In the genomic region with DNA sequence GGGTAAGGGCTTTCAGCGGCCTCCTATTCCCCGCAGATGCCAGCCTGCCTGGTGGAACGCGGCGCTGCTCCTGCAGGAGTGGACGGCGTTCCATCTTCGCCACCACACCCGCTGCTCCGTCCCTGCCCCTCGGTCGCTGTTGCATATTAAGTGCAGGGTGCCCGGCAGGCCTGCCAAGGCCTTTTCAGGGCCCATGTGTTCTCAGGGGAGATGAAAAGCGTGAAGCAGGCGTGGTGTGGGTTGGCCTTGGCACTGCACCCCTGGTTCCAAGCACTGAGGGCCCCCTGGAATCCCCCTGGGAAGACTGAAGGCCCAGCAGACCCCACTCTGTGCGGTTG, we compare ENCODE assay signal across 31 cellular contexts. TPM values are rescaled to one million over a fixed set of nuclear protein-coding genes. Genes with fewer than 3 reads are reported as not detected.
"Had no signal": no experiment of that assay in that cellular context is flagged by ENCODE, and none has a peak within 500 bp of the region (broad histone marks: within the 10 kb centered on the region; RNA-seq: fewer than 3 reads in every experiment).

No MANE protein-coding gene starts in this region.

- FAIRE-seq: bronchial epithelial cell, colon, endometrium, frontal cortex, keratinocyte had no signal

- DNase-seq: activated CD4-positive, alpha-beta memory T cell treated with anti-CD3 and anti-CD28 coated beads, Interleukin-2, amount 10 ng/mL, durations not matched to agents 7 days and 5 days; activated CD4-positive, alpha-beta T cell treated with anti-CD3 and anti-CD28 coated beads for 1 hour; activated CD4-positive, alpha-beta T cell treated with anti-CD3 and anti-CD28 coated beads, Interleukin-2, amount 10 ng/mL, durations not matched to agents 7 days and 5 days; activated CD8-positive, alpha-beta memory T cell treated with anti-CD3 and anti-CD28 coated beads, Interleukin-2, amount 50 U/mL, for 48 hours; activated gamma-delta T cell treated with Interleukin-2 at 50 U/mL for 16 hours; activated naive CD4-positive, alpha-beta T cell treated with anti-CD3 and anti-CD28 coated beads, Interleukin-2, amount 50 U/mL, for 16 hours; activated T-cell treated with anti-CD3 and anti-CD28 coated beads, Interleukin-2, amount 50 U/mL, for 24 hours; amniotic stem cell; effector CD8-positive, alpha-beta T cell; glutamatergic neuron; mesenchymal stem cell; psoas muscle; stimulated activated CD4-positive, alpha-beta T cell treated with anti-CD3 and anti-CD28 coated beads, Interleukin-15, amount 100 ng/mL, for 24 hours; stimulated activated CD4-positive, alpha-beta T cell treated with anti-CD3 and anti-CD28 coated beads, Interleukin-2, amount 100 ng/mL, for 24 hours; stimulated activated naive B cell treated with anti-CD40 and anti-IgM and Interleukin-4, amounts not matched to agents 10 μg/mL and 1 μg/mL and 100 μg/mL, for 72 hours; stomach; T-helper 2 cell; tibial artery; upper lobe of right lung had no signal

- H3K27me3 ChIP-seq: hepatocyte, right atrium auricular region, upper lobe of right lung had no signal

- H3K27ac ChIP-seq: epithelial cell of prostate, hepatocyte, psoas muscle, right atrium auricular region, stomach, suprapubic skin, tibial artery, upper lobe of right lung had no signal

- H3K4me2 ChIP-seq: hepatocyte had no signal

- H2AFZ ChIP-seq: hepatocyte had no signal

- ATAC-seq: activated T-helper 17 cell treated with anti-CD3 and anti-CD28 coated beads, Interleukin-2, amount 50 U/mL, for 72 hours; mucosa of descending colon; psoas muscle; stimulated activated naive B cell treated with anti-CD40 and anti-IgM and Interleukin-4, amounts not matched to agents 10 μg/mL and 1 μg/mL and 100 μg/mL, for 72 hours; upper lobe of right lung; WTC11 had no signal

- H3K4me3 ChIP-seq: hepatocyte, mucosa of descending colon, psoas muscle, right atrium auricular region, stomach, suprapubic skin, tibial artery, upper lobe of right lung had no signal

- H3K79me2 ChIP-seq: hepatocyte had no signal

- H3K4me1 ChIP-seq: upper lobe of right lung had no signal

- H3K36me3 ChIP-seq: right atrium auricular region, stomach, suprapubic skin, tibial artery, upper lobe of right lung had no signal

- H3K9me3 ChIP-seq: mucosa of descending colon, psoas muscle, right atrium auricular region, suprapubic skin, tibial artery, upper lobe of right lung had no signal

RNA-seq across cellular contexts. Expression of gene SORCS2, which starts 52.0 kb away (rescaled TPM):
- total RNA-seq: activated CD4-positive, alpha-beta T cell treated with anti-CD3 and anti-CD28 coated beads, Interleukin-2, amount 10 ng/mL, durations not matched to agents 7 days and 5 days had no signal
